ENCODE assay signal across 8 cellular contexts in genomic region chr5:5419291-5420210, GRCh38. TPM values are rescaled to one million over a fixed set of nuclear protein-coding genes. Genes with fewer than 3 reads are reported as not detected.
DNase-seq lines count a peak whose midpoint lies in the region; ATAC-seq and TF ChIP-seq lines count a peak whose summit lies in the region.

No MANE protein-coding gene starts in this region.

- H3K36me3 ChIP-seq in skeletal muscle satellite cell (ENCODE audit: insufficient read depth, low read length) = no peaks in the 10 kb centered on the region

- H3K4me1 ChIP-seq in skeletal muscle satellite cell (ENCODE audit: control insufficient read depth, insufficient read depth, low read length) = peaks cover 47% of the 10 kb centered on the region

- ATAC-seq in SK-N-SH treated with all-trans-retinoic acid at 6 μM for 48 hours (no peak), omental fat pad (ENCODE audit: low FRiP score) (no peak)

- no peaks in the 10 kb centered on the region for H3K27me3 ChIP-seq in skeletal muscle satellite cell (ENCODE audit: control insufficient read depth, insufficient read depth, low read length)

- in situ Hi-C loops in G401 (cut with HindIII; ENCODE audit: low sequenced_read_pairs) = no loop called here

- peak overlapping the region; percentile 70 for H3K4me2 ChIP-seq in skeletal muscle satellite cell (ENCODE audit: low read length)

- H3K9ac ChIP-seq in skeletal muscle satellite cell (ENCODE audit: low read depth, low read length) = peak overlapping the region; percentile 61

- DNase-seq in G401 (ENCODE audit: low spot score) (peak; percentile 79), MV-4-11 (lab: John Stamatoyannopoulos, UW) (peak; percentile 28), fibroblast of villous mesenchyme (ENCODE audit: low read depth) (peak; percentile 80), GF-D8 (lab: John Stamatoyannopoulos, UW) (no peak), omental fat pad (ENCODE audit: low spot score) (no peak)
- DNase-seq in activated CD8-positive, alpha-beta memory T cell treated with anti-CD3 and anti-CD28 coated beads, Interleukin-2, amount 50 U/mL, for 4 hours = no peak

- no peaks in the 10 kb centered on the region for H3K9me3 ChIP-seq in skeletal muscle satellite cell (replicated peaks; ENCODE audit: low read length)

- TF ChIP-seq CTCF in fibroblast of villous mesenchyme (IDR thresholded peaks at IDR 0.05; ENCODE audit: insufficient read depth, low read depth, low read length) = peak; percentile 79
- TF ChIP-seq CTCF in omental fat pad (IDR thresholded peaks at IDR 0.05) = peak in 1 of 3 donors; percentile 48

- H3K4me3 ChIP-seq in fibroblast of villous mesenchyme (ENCODE audit: low read depth, low read length) (peak overlapping the region; percentile 28), skeletal muscle satellite cell (ENCODE audit: low read length) (peak overlapping the region; percentile 20)

TF ChIP-seq in SK-N-SH treated with all-trans-retinoic acid at 6 μM for 48 hours, 23 proteins besides CTCF, POLR2A, EP300 and RAD21:
- TF ChIP-seq ISL1 (CRISPR knock-in tag; IDR thresholded peaks at IDR 0.05) (peak; percentile 45), BACH2 (CRISPR knock-in tag; IDR thresholded peaks at IDR 0.05; ENCODE audit: borderline replicate concordance) (no peak)

RNA-seq across cellular contexts. Expression of gene ICE1, which starts 2.9 kb away (rescaled TPM):
- 14.1 and 24.3 TPM in 2 replicates for total RNA-seq in G401 (2014; rRNA removed; shearing (Covaris generic))
- total RNA-seq in fibroblast of villous mesenchyme (31.2 and 35.4 TPM in 2 replicates), omental fat pad (10 to 100 TPM; 23.3 to 55.2 (median 33.1) TPM)
- total RNA-seq in skeletal muscle satellite cell (2012; rRNA removed) = 24.5 and 26.4 TPM in 2 replicates

Comparison
In these comparisons a context has a peak if more than half of its experiments do, and no peak if none do; other contexts are left out.
1. DNase-seq: peak in G401 (single experiment), MV-4-11 (single experiment) and fibroblast of villous mesenchyme (single experiment); none in GF-D8 (single experiment), omental fat pad (single experiment) and activated CD8-positive, alpha-beta memory T cell treated with anti-CD3 and anti-CD28 coated beads, Interleukin-2, amount 50 U/mL, for 4 hours (single experiment).